In the genomic region with DNA sequence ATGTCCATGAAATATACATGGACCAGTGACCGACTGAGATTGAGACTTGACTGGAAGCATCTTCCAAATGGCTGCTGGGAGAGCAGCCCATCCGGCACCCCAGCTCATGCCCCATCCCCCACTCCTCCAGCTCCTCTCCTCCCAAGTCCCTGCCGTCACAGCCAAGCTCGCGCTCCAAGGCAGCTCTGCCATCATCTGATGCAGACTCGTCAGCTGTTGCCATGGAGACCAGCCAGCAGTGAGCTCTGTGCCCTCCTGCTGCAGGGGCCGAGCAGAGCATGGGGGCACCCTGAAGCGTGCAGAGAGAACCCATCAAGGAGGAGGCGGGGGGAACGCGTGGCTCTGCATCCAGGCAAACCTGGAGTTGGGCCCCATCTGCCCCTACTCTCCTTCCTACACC, we compare ENCODE assay signal across 10 cellular contexts.
DNase-seq lines count a peak whose midpoint lies in the region; ATAC-seq and TF ChIP-seq lines count a peak whose summit lies in the region.
"Had no signal": no experiment of that assay in that cellular context is flagged by ENCODE, and none has a peak within 500 bp of the region (broad histone marks: within the 10 kb centered on the region; RNA-seq: fewer than 3 reads in every experiment).

No MANE protein-coding gene starts in this region.

- no peaks in the 10 kb centered on the region for H3K9me3 ChIP-seq in mesenchymal stem cell (ENCODE audit: control insufficient read depth, low read length)

- no peaks in the 10 kb centered on the region for H3K9me3 Mint-ChIP-seq in activated naive CD4-positive, alpha-beta T cell treated with anti-CD3 and anti-CD28 coated beads, Interleukin-2, amount 50 U/mL, for 24 hours

- peaks cover 89% of the 10 kb centered on the region for H3K4me1 Mint-ChIP-seq in activated naive CD4-positive, alpha-beta T cell treated with anti-CD3 and anti-CD28 coated beads, Interleukin-2, amount 50 U/mL, for 24 hours

- H2BK5ac ChIP-seq in mesenchymal stem cell (ENCODE audit: low read depth, low read length, poor library complexity, severe bottlenecking): no peak overlapping the region

- TF ChIP-seq CTCF in GM10266 (IDR thresholded peaks at IDR 0.05; ENCODE audit: control insufficient read depth, insufficient read depth, low read depth, missing control alignments): no peak

- no peak overlapping the region for H3K14ac ChIP-seq in mesenchymal stem cell (ENCODE audit: low read length in 2 of 2)

- WGBS in mesenchymal stem cell: 49% methylated on average over 11 of the region's 11 CpGs

- ATAC-seq in HG02763 (IDR thresholded peaks at IDR 0.05; ENCODE audit: unreplicated experiment): no peak
- no peak for ATAC-seq in GM18873 (IDR thresholded peaks at IDR 0.05; ENCODE audit: low FRiP score, unreplicated experiment)
- ATAC-seq: sciatic nerve had no signal

- H2AFZ ChIP-seq in mesenchymal stem cell (ENCODE audit: low read depth, low read length): no peak overlapping the region

- H3K9ac ChIP-seq in mesenchymal stem cell (ENCODE audit: low read length): no peak overlapping the region

- H3K36me3 ChIP-seq in mesenchymal stem cell (ENCODE audit: control insufficient read depth in 1 of 2, insufficient read depth in 2 of 2, low read depth in 1 of 2, low read length in 2 of 2): no peaks in the 10 kb centered on the region

- H3K27ac Mint-ChIP-seq in activated naive CD4-positive, alpha-beta T cell treated with anti-CD3 and anti-CD28 coated beads, Interleukin-2, amount 50 U/mL, for 24 hours: peak overlapping the region; percentile 79

- H3K23ac ChIP-seq in mesenchymal stem cell (ENCODE audit: low read length in 2 of 2): no peak overlapping the region

- H3K4me1 ChIP-seq in mesenchymal stem cell (ENCODE audit: control insufficient read depth, insufficient read depth, low read depth, low read length): peaks cover 26% of the 10 kb centered on the region

- no peak overlapping the region for H4K8ac ChIP-seq in mesenchymal stem cell (ENCODE audit: low read length)

- H3K18ac ChIP-seq in mesenchymal stem cell (ENCODE audit: low read depth in 1 of 2, low read length in 2 of 2): no peak overlapping the region

- H4K91ac ChIP-seq in mesenchymal stem cell (ENCODE audit: low read length): no peak overlapping the region

- H3K27me3 Mint-ChIP-seq in activated naive CD4-positive, alpha-beta T cell treated with anti-CD3 and anti-CD28 coated beads, Interleukin-2, amount 50 U/mL, for 24 hours: no peaks in the 10 kb centered on the region

- DNase-seq in COLO668 (lab: John Stamatoyannopoulos, UW; ENCODE audit: unreplicated experiment): peak; percentile 1
- DNase-seq in NCI-H1417 treated with DMSO at 0.1 percent for 48 hours (lab: John Stamatoyannopoulos, UW): peak; percentile 65
- DNase-seq in mesenchymal stem cell: peak; percentile 26
- DNase-seq in stimulated activated CD8-positive, alpha-beta memory T cell treated with anti-CD3 and anti-CD28 coated beads, Interleukin-4, amount 100 ng/mL, for 48 hours: no peak
- no peak for DNase-seq in GM10266 (ENCODE audit: extremely low spot score)

- peak overlapping the region; percentile 16 for H3K4me3 Mint-ChIP-seq in activated naive CD4-positive, alpha-beta T cell treated with anti-CD3 and anti-CD28 coated beads, Interleukin-2, amount 50 U/mL, for 24 hours

- H3K4me2 ChIP-seq in mesenchymal stem cell (ENCODE audit: low read length, poor library complexity, severe bottlenecking): no peak overlapping the region

- H3K36me3 Mint-ChIP-seq in activated naive CD4-positive, alpha-beta T cell treated with anti-CD3 and anti-CD28 coated beads, Interleukin-2, amount 50 U/mL, for 24 hours: no peaks in the 10 kb centered on the region

- no peak overlapping the region for H2BK120ac ChIP-seq in mesenchymal stem cell (ENCODE audit: low read depth, low read length)

- no peaks in the 10 kb centered on the region for H3K79me1 ChIP-seq in mesenchymal stem cell (replicated peaks; ENCODE audit: low read length, poor library complexity, severe bottlenecking)

- H2BK15ac ChIP-seq in mesenchymal stem cell (ENCODE audit: low read depth, poor library complexity, severe bottlenecking): no peak overlapping the region

- H2BK12ac ChIP-seq in mesenchymal stem cell (ENCODE audit: low read length in 2 of 2): no peak overlapping the region

- H3K4ac ChIP-seq in mesenchymal stem cell (ENCODE audit: low read depth in 1 of 2, low read length in 2 of 2): no peak overlapping the region

- no peak overlapping the region for H2AK5ac ChIP-seq in mesenchymal stem cell (ENCODE audit: low read length, severe bottlenecking)

- no peak overlapping the region for H3K4me3 ChIP-seq in mesenchymal stem cell (ENCODE audit: insufficient read depth in 1 of 2, low read depth in 1 of 2, low read length in 2 of 2)

- H3K27me3 ChIP-seq in mesenchymal stem cell (ENCODE audit: control insufficient read depth in 1 of 2, insufficient read depth in 1 of 2, low read length in 2 of 2): peaks cover 48 to 58% of the 10 kb centered on the region in 2 experiments

- H3K27ac ChIP-seq in mesenchymal stem cell (ENCODE audit: low read length, poor library complexity, severe bottlenecking): no peak overlapping the region
- H3K27ac ChIP-seq: HL-60 had no signal

Comparison
In these comparisons a context has a peak if more than half of its experiments do, and no peak if none do; other contexts are left out.
1. DNase-seq: peak in COLO668 (single experiment), NCI-H1417 treated with DMSO at 0.1 percent for 48 hours (single experiment) and mesenchymal stem cell (single experiment); none in stimulated activated CD8-positive, alpha-beta memory T cell treated with anti-CD3 and anti-CD28 coated beads, Interleukin-4, amount 100 ng/mL, for 48 hours (single experiment) and GM10266 (single experiment).